In genomic region chr18:24421831-24422230, GRCh38 we compare ENCODE assay signal across 1 cellular context.
TF ChIP-seq lines count a peak whose summit lies in the region.

No MANE protein-coding gene starts in this region.

TF ChIP-seq in HepG2, 621 proteins besides CTCF, POLR2A, EP300 and RAD21:
- TF ChIP-seq ZNF550 (CRISPR knock-in tag; IDR thresholded peaks at IDR 0.05; ENCODE audit: borderline replicate concordance) = no peak
- no peak for TF ChIP-seq U2AF2 (IDR thresholded peaks at IDR 0.05; ENCODE audit: low read depth, low read length)
- TF ChIP-seq ZSCAN22 (CRISPR knock-in tag; IDR thresholded peaks at IDR 0.05) = no peak
- TF ChIP-seq NPAS2 (CRISPR knock-in tag; IDR thresholded peaks at IDR 0.05; ENCODE audit: borderline replicate concordance) = no peak
- TF ChIP-seq ZNF503 (CRISPR knock-in tag; IDR thresholded peaks at IDR 0.05) = no peak
- no peak for TF ChIP-seq TFE3 (CRISPR knock-in tag; IDR thresholded peaks at IDR 0.05)
- no peak for TF ChIP-seq ZNF280D (CRISPR knock-in tag; IDR thresholded peaks at IDR 0.05)
- no peak for TF ChIP-seq ZNF782 (CRISPR knock-in tag; IDR thresholded peaks at IDR 0.05; ENCODE audit: borderline replicate concordance)
- no peak for TF ChIP-seq ZNF609 (CRISPR knock-in tag; IDR thresholded peaks at IDR 0.05; ENCODE audit: borderline replicate concordance)
- no peak for TF ChIP-seq SRSF1 (optimal IDR thresholded peaks at IDR 0.05; ENCODE audit: low read depth, low read length)
- TF ChIP-seq ZNF30 (CRISPR knock-in tag; IDR thresholded peaks at IDR 0.05) = no peak
- TF ChIP-seq ZNF770 (CRISPR knock-in tag; IDR thresholded peaks at IDR 0.05) = no peak
